In the genomic region with DNA sequence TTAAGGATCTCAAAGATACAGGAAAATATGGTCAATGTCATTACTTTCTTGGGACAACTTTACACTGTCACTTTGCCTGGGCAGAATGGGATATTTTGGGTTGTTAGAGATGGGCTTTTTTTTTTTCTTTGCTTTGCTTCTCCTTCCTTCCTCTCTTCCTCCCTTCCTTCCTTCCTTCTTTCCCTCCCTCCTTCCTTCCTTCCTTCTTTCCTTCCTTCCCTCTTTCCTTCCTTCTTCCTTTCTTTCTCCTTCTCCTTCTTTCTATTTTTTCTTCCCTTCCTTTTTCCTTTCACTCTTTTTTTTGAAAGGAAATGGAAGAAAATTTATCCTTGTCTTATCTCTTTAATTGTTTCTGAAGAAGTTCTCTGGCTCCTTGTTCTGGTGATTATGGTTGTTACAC, we compare ENCODE assay signal across 8 cellular contexts.
"Had no signal": no experiment of that assay in that cellular context is flagged by ENCODE, and none has a peak within 500 bp of the region (broad histone marks: within the 10 kb centered on the region; RNA-seq: fewer than 3 reads in every experiment).

No MANE protein-coding gene starts in this region.

- H3K4me1 ChIP-seq: HAP-1 had no signal

- FAIRE-seq: HTR-8/SVneo had no signal

- H3K27ac ChIP-seq: GM23248 had no signal

- H3K36me3 ChIP-seq: HAP-1 had no signal

- DNase-seq: GM23248, GOT3, H7, IMR-90, KBM-7 had no signal

- H3K4me3 ChIP-seq: GM23248, HAP-1 had no signal

- ATAC-seq: HCT116 had no signal

- H2AFZ ChIP-seq: GM23248 had no signal

- H3K9me3 ChIP-seq: HAP-1 had no signal

- H3K9ac ChIP-seq: GM23248 had no signal
